ENCODE assay signal across 8 cellular contexts in genomic region chr5:180804129-180804601, GRCh38. TPM values are rescaled to one million over a fixed set of nuclear protein-coding genes. Genes with fewer than 3 reads are reported as not detected.
DNase-seq lines count a peak whose midpoint lies in the region; ATAC-seq and TF ChIP-seq lines count a peak whose summit lies in the region.

No MANE protein-coding gene starts in this region.

- H3K27me3 ChIP-seq in thoracic aorta (replicated peaks; ENCODE audit: insufficient read depth) = no peaks in the 10 kb centered on the region

- DNase-seq in activated CD4-positive, alpha-beta T cell treated with anti-CD3 and anti-CD28 coated beads for 48 hours = peak; percentile 60
- no peak for DNase-seq in activated CD4-positive, alpha-beta T cell treated with anti-CD3 and anti-CD28 coated beads for 1 hour
- peak; percentile 72 for DNase-seq in activated CD8-positive, alpha-beta memory T cell treated with anti-CD3 and anti-CD28 coated beads, Interleukin-2, amount 50 U/mL, for 48 hours
- peak; percentile 44 for DNase-seq in left lobe of liver (ENCODE audit: low spot score)
- no peak for DNase-seq in thoracic aorta (ENCODE audit: low spot score)
- DNase-seq in epidermal melanocyte (ENCODE audit: insufficient read length, low spot score) = no peak

- no peaks in the 10 kb centered on the region for H3K9me3 ChIP-seq in thoracic aorta

- TF ChIP-seq CTCF in thoracic aorta (IDR thresholded peaks at IDR 0.05) = no peak

- no peak for ATAC-seq in left lobe of liver
- no peak for ATAC-seq in thoracic aorta (ENCODE audit: insufficient number of reproducible peaks, low FRiP score, low read depth)
- no peak for ATAC-seq in GM18909 (IDR thresholded peaks at IDR 0.05; ENCODE audit: poor library complexity, unreplicated experiment)
- no peak for ATAC-seq in GM18520 (IDR thresholded peaks at IDR 0.05; ENCODE audit: unreplicated experiment)

- H3K4me1 ChIP-seq in thoracic aorta (ENCODE audit: control insufficient read depth in 1 of 2, low read depth in 2 of 2) = peaks cover 69 to 90% of the 10 kb centered on the region in 2 donors

- peak overlapping the region; percentile 92 to 97 for H3K27ac ChIP-seq in thoracic aorta

- H3K4me3 ChIP-seq in thoracic aorta = peak overlapping the region; percentile 99

- no peaks in the 10 kb centered on the region for H3K36me3 ChIP-seq in thoracic aorta

RNA-seq across cellular contexts. Expression of gene MGAT1, which starts 1.6 kb away (rescaled TPM):
- total RNA-seq in left lobe of liver = 115 TPM
- 100 to 1,000 TPM; 226 to 244 TPM for total RNA-seq in thoracic aorta

RNA-seq across cellular contexts. Expression of gene ZFP62, which starts 56.9 kb away (rescaled TPM):
- total RNA-seq in left lobe of liver (7.3 TPM), thoracic aorta (10 to 100 TPM; 12.2 to 19.0 TPM)

Comparison
In these comparisons a context has a peak if more than half of its experiments do, and no peak if none do; other contexts are left out.
1. DNase-seq: peak in activated CD4-positive, alpha-beta T cell treated with anti-CD3 and anti-CD28 coated beads for 48 hours (single experiment), activated CD8-positive, alpha-beta memory T cell treated with anti-CD3 and anti-CD28 coated beads, Interleukin-2, amount 50 U/mL, for 48 hours (single experiment) and left lobe of liver (single experiment); none in activated CD4-positive, alpha-beta T cell treated with anti-CD3 and anti-CD28 coated beads for 1 hour (single experiment), thoracic aorta (single experiment) and epidermal melanocyte (single experiment).